In genomic region chr20:59630526-59630925, GRCh38 we compare ENCODE assay signal across 1 cellular context.
TF ChIP-seq lines count a peak whose summit lies in the region.

No MANE protein-coding gene starts in this region.

TF ChIP-seq in GM23338, 12 proteins besides CTCF, POLR2A, EP300 and RAD21 (continued from another document):
- TF ChIP-seq ZNF462 (CRISPR knock-in tag; IDR thresholded peaks at IDR 0.05) = no peak
- TF ChIP-seq POLR2AphosphoS5 (IDR thresholded peaks at IDR 0.05; ENCODE audit: low read depth) = no peak
TF ChIP-seq in GM23338: peak in this region for 0.
